Comparison of ENCODE assay signal across 8 cellular contexts in the genomic region with DNA sequence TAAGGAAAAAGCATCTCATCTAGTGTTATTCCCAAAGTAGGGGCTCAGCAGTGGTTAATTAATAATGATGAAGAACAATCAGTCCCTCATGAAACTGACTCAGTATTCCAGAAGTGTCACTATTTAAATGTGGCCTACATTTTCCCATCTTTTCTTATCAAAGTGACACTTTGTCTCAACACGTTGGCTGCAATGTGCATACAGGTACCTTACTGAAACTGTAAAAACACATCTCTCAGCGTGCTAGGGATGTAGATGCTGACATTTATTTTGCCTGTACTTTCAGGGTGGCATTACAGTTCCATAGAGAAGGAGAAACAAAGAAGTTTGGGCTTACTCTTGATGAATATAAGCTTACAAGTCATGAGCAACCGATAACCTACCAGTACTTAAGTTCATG.
"Had no signal": no experiment of that assay in that cellular context is flagged by ENCODE, and none has a peak within 500 bp of the region (broad histone marks: within the 10 kb centered on the region; RNA-seq: fewer than 3 reads in every experiment).

No MANE protein-coding gene starts in this region.

- DNase-seq: GM23248, GOT3, H7, H9, HCEC 1CT, HFFc6 had no signal

- H3K9me3 ChIP-seq: HAP-1 had no signal

- H3K4me3 ChIP-seq: GM23248, HAP-1 had no signal

- H3K27ac Mint-ChIP-seq: H9, HFFc6 had no signal

- H3K4me1 ChIP-seq: HAP-1 had no signal

- H2AFZ ChIP-seq: GM23248 had no signal

- H3K27ac ChIP-seq: GM23248 had no signal

- H3K36me3 ChIP-seq: HAP-1 had no signal

- ATAC-seq: HCT116 had no signal

- H3K4me3 Mint-ChIP-seq: H9, HFFc6 had no signal
